ENCODE assay signal across 17 cellular contexts in genomic region chr2:235127909-235128308, GRCh38.
DNase-seq lines count a peak whose midpoint lies in the region; ATAC-seq and TF ChIP-seq lines count a peak whose summit lies in the region.
"Had no signal": no experiment of that assay in that cellular context is flagged by ENCODE, and none has a peak within 500 bp of the region (broad histone marks: within the 10 kb centered on the region; RNA-seq: fewer than 3 reads in every experiment).

No MANE protein-coding gene starts in this region.

- peaks cover 19% of the 10 kb centered on the region for H3K27me3 Mint-ChIP-seq in activated CD4-positive, alpha-beta T cell treated with anti-CD3 and anti-CD28 coated beads, Interleukin-2, amount 10 ng/mL, durations not matched to agents 24 days and 14 days

- H3K4me1 Mint-ChIP-seq in activated CD4-positive, alpha-beta T cell treated with anti-CD3 and anti-CD28 coated beads, Interleukin-2, amount 10 ng/mL, durations not matched to agents 24 days and 14 days = no peaks in the 10 kb centered on the region
- H3K4me1 Mint-ChIP-seq: B cell; CD14-positive monocyte; CD8-positive, alpha-beta memory T cell; GM23338 had no signal

- H3K4me3 ChIP-seq in fibroblast of the aortic adventitia (ENCODE audit: low read depth, low read length) = no peak overlapping the region
- no peak overlapping the region for H3K4me3 ChIP-seq in H7 (ENCODE audit: insufficient read depth, low read depth, low read length)
- H3K4me3 ChIP-seq: BLaER1, GM23338, HAP-1 had no signal

- no peaks in the 10 kb centered on the region for H3K36me3 ChIP-seq in H7 (replicated peaks; ENCODE audit: control insufficient read depth, insufficient read depth, low read length)
- H3K36me3 ChIP-seq: BLaER1, HAP-1 had no signal

- no peak overlapping the region for H3K27ac Mint-ChIP-seq in activated CD4-positive, alpha-beta T cell treated with anti-CD3 and anti-CD28 coated beads, Interleukin-2, amount 10 ng/mL, durations not matched to agents 24 days and 14 days
- H3K27ac Mint-ChIP-seq: B cell; CD14-positive monocyte; CD4-positive, alpha-beta T cell; CD8-positive, alpha-beta memory T cell; GM23338 had no signal

- no peaks in the 10 kb centered on the region for H3K9me3 Mint-ChIP-seq in activated CD4-positive, alpha-beta T cell treated with anti-CD3 and anti-CD28 coated beads, Interleukin-2, amount 10 ng/mL, durations not matched to agents 24 days and 14 days
- H3K9me3 Mint-ChIP-seq: CD14-positive monocyte; CD4-positive, alpha-beta T cell; CD8-positive, alpha-beta memory T cell; GM23338 had no signal

- no peak for ATAC-seq in Right ventricle myocardium superior (ENCODE audit: poor library complexity)
- ATAC-seq: GM23338 had no signal

- intact Hi-C loops in activated CD4-positive, alpha-beta T cell treated with anti-CD3 and anti-CD28 coated beads, Interleukin-2, amount 10 ng/mL, durations not matched to agents 24 days and 14 days (cut with micrococcal nuclease) = no loop called here
- intact Hi-C loops in Right ventricle myocardium superior (cut with DNase I) = no loop called here

- no peaks in the 10 kb centered on the region for H3K36me3 Mint-ChIP-seq in activated CD4-positive, alpha-beta T cell treated with anti-CD3 and anti-CD28 coated beads, Interleukin-2, amount 10 ng/mL, durations not matched to agents 24 days and 14 days (ENCODE audit: low read depth)
- H3K36me3 Mint-ChIP-seq: CD14-positive monocyte had no signal

- peak; percentile 34 for DNase-seq in activated CD4-positive, alpha-beta T cell treated with anti-CD3 and anti-CD28 coated beads, Interleukin-2, amount 10 ng/mL, durations not matched to agents 24 days and 14 days
- no peak for DNase-seq in activated CD4-positive, alpha-beta T cell treated with anti-CD3 and anti-CD28 coated beads for 48 hours
- peak; percentile 52 for DNase-seq in amniotic epithelial cell (ENCODE audit: low read depth)
- peak; percentile 35 for DNase-seq in fibroblast of the aortic adventitia (ENCODE audit: low read depth)
- no peak for DNase-seq in DMS 273 (lab: John Stamatoyannopoulos, UW; ENCODE audit: unreplicated experiment)
- no peak for DNase-seq in H7
- no peak for DNase-seq in Right ventricle myocardium superior
- DNase-seq: CD4-positive, alpha-beta T cell; CD8-positive, alpha-beta memory T cell; DMS53; DMS79 treated with DMSO at 0.1 percent for 48 hours; GF-D8 had no signal

- peaks cover 43% of the 10 kb centered on the region for H3K27me3 ChIP-seq in H7 (ENCODE audit: control insufficient read depth, insufficient read depth, low read length)
- H3K27me3 ChIP-seq: BLaER1 had no signal

- no peak for TF ChIP-seq CTCF in fibroblast of the aortic adventitia (IDR thresholded peaks at IDR 0.05; ENCODE audit: insufficient read depth, low read length)

- H3K4me3 Mint-ChIP-seq in activated CD4-positive, alpha-beta T cell treated with anti-CD3 and anti-CD28 coated beads, Interleukin-2, amount 10 ng/mL, durations not matched to agents 24 days and 14 days = no peak overlapping the region
- H3K4me3 Mint-ChIP-seq: B cell; CD4-positive, alpha-beta T cell; CD8-positive, alpha-beta memory T cell; GM23338 had no signal

Comparison
In these comparisons a context has a peak if more than half of its experiments do, and no peak if none do; other contexts are left out.
1. DNase-seq: peak in activated CD4-positive, alpha-beta T cell treated with anti-CD3 and anti-CD28 coated beads, Interleukin-2, amount 10 ng/mL, durations not matched to agents 24 days and 14 days (single experiment), amniotic epithelial cell (single experiment) and fibroblast of the aortic adventitia (single experiment); none in activated CD4-positive, alpha-beta T cell treated with anti-CD3 and anti-CD28 coated beads for 48 hours (single experiment), DMS 273 (single experiment), H7 (single experiment) and Right ventricle myocardium superior (single experiment).